In the genomic region with DNA sequence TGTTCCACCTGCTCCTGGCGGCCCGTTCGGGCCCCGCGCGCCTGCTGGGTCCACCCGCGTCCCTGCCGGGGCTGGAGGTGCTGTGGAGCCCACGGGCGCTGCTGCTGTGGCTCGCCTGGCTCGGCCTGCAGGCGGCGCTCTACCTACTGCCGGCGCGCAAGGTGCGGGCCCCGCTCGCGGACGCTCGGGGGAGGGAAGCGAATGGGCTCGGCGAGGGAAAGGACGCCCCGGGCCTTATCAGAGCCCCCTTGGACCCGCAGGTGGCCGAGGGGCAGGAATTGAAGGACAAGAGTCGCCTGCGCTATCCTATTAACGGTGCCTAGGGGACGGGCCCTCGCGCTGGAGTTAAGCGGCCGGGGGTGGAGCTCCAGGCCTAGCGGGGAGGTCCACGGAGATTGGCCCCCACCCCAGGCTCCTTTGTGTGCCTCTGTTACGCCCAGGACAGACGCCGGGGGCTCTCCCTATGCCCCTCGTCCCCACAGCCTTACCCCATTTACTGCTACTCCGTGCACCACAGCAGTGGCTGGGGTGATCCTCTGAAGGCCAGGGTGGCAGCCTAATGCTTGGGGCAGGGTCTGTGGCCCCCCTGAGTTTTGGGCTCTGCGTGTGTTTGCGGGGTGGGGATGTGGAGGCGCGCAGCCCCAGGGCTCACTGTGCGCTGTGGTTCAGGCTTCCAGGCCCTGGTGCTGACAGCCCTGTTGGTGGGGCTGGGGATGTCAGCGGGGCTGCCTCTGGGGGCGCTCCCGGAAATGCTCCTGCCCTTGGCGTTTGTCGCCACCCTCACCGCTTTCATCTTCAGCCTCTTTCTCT, we compare ENCODE assay signal across 1 cellular context.
TF ChIP-seq lines count a peak whose summit lies in the region.

No MANE protein-coding gene starts in this region.

TF ChIP-seq in K562, 482 proteins besides CTCF, POLR2A, EP300 and RAD21 (continued from another document and continues in another):
- no peak for TF ChIP-seq ZNF778 (CRISPR knock-in tag; IDR thresholded peaks at IDR 0.05)
- TF ChIP-seq ZEB2 (IDR thresholded peaks at IDR 0.05): no peak
- peak; percentile 81; the same call in 1 of the 2 replicates for TF ChIP-seq KAT7 (CRISPR knock-in tag; IDR thresholded peaks at IDR 0.05; ENCODE audit: borderline replicate concordance)
- no peak for TF ChIP-seq MCM2 (IDR thresholded peaks at IDR 0.05; ENCODE audit: low read depth)
- TF ChIP-seq NCOA4 (IDR thresholded peaks at IDR 0.05; ENCODE audit: partially characterized antibody): no peak
- no peak for TF ChIP-seq HDAC8 (tag; IDR thresholded peaks at IDR 0.05)
- TF ChIP-seq, protein P1, sequence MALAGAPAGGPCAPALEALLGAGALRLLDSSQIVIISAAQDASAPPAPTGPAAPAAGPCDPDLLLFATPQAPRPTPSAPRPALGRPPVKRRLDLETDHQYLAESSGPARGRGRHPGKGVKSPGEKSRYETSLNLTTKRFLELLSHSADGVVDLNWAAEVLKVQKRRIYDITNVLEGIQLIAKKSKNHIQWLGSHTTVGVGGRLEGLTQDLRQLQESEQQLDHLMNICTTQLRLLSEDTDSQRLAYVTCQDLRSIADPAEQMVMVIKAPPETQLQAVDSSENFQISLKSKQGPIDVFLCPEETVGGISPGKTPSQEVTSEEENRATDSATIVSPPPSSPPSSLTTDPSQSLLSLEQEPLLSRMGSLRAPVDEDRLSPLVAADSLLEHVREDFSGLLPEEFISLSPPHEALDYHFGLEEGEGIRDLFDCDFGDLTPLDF (CRISPR knock-in tag; IDR thresholded peaks at IDR 0.05): peak; percentile 67
- peak; percentile 90 for TF ChIP-seq ZNF239 (CRISPR knock-in tag; IDR thresholded peaks at IDR 0.05)
- TF ChIP-seq, protein P2, sequence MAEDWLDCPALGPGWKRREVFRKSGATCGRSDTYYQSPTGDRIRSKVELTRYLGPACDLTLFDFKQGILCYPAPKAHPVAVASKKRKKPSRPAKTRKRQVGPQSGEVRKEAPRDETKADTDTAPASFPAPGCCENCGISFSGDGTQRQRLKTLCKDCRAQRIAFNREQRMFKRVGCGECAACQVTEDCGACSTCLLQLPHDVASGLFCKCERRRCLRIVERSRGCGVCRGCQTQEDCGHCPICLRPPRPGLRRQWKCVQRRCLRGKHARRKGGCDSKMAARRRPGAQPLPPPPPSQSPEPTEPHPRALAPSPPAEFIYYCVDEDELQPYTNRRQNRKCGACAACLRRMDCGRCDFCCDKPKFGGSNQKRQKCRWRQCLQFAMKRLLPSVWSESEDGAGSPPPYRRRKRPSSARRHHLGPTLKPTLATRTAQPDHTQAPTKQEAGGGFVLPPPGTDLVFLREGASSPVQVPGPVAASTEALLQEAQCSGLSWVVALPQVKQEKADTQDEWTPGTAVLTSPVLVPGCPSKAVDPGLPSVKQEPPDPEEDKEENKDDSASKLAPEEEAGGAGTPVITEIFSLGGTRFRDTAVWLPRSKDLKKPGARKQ (CRISPR knock-in tag; IDR thresholded peaks at IDR 0.05): no peak
- TF ChIP-seq, protein P3, sequence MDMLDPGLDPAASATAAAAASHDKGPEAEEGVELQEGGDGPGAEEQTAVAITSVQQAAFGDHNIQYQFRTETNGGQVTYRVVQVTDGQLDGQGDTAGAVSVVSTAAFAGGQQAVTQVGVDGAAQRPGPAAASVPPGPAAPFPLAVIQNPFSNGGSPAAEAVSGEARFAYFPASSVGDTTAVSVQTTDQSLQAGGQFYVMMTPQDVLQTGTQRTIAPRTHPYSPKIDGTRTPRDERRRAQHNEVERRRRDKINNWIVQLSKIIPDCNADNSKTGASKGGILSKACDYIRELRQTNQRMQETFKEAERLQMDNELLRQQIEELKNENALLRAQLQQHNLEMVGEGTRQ (CRISPR knock-in tag; IDR thresholded peaks at IDR 0.05): no peak
- TF ChIP-seq TFAM (CRISPR knock-in tag; conservative IDR thresholded peaks at IDR 0.05): no peak
- TF ChIP-seq ZNF212 (CRISPR knock-in tag; IDR thresholded peaks at IDR 0.05): no peak
- no peak for TF ChIP-seq POLR2AphosphoS5 (IDR thresholded peaks at IDR 0.05; ENCODE audit: control insufficient read depth, insufficient read depth, low read depth, low read length)
- TF ChIP-seq KLF13 (tag; IDR thresholded peaks at IDR 0.05; ENCODE audit: borderline replicate concordance, low read depth): no peak
- no peak for TF ChIP-seq RBM15 (IDR thresholded peaks at IDR 0.05; ENCODE audit: insufficient read depth, low read length)
- TF ChIP-seq ZNF354B (CRISPR knock-in tag; IDR thresholded peaks at IDR 0.05): no peak
- TF ChIP-seq ZNF197 (CRISPR knock-in tag; IDR thresholded peaks at IDR 0.05; ENCODE audit: low read depth): no peak
- no peak for TF ChIP-seq FOXK2 (conservative IDR thresholded peaks at IDR 0.05 in 1 of 2, IDR thresholded peaks at IDR 0.05 in 1 of 2; ENCODE audit: low read depth in 2 of 2)
- TF ChIP-seq ELF1 (tag; IDR thresholded peaks at IDR 0.05): peak; percentile 26; the same call in 1 of the 2 replicates
- no peak for TF ChIP-seq ZKSCAN3 (CRISPR knock-in tag; IDR thresholded peaks at IDR 0.05)
- TF ChIP-seq, protein P4, sequence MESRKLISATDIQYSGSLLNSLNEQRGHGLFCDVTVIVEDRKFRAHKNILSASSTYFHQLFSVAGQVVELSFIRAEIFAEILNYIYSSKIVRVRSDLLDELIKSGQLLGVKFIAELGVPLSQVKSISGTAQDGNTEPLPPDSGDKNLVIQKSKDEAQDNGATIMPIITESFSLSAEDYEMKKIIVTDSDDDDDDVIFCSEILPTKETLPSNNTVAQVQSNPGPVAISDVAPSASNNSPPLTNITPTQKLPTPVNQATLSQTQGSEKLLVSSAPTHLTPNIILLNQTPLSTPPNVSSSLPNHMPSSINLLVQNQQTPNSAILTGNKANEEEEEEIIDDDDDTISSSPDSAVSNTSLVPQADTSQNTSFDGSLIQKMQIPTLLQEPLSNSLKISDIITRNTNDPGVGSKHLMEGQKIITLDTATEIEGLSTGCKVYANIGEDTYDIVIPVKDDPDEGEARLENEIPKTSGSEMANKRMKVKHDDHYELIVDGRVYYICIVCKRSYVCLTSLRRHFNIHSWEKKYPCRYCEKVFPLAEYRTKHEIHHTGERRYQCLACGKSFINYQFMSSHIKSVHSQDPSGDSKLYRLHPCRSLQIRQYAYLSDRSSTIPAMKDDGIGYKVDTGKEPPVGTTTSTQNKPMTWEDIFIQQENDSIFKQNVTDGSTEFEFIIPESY (CRISPR knock-in tag; IDR thresholded peaks at IDR 0.05): peak; percentile 43; the same call in 1 of the 2 replicates
- peak; percentile 66 for TF ChIP-seq FUS (optimal IDR thresholded peaks at IDR 0.05; ENCODE audit: low read depth, low read length)
- TF ChIP-seq JUNB (CRISPR knock-in tag; conservative IDR thresholded peaks at IDR 0.05): no peak
- no peak for TF ChIP-seq BRD4 (IDR thresholded peaks at IDR 0.05)
- TF ChIP-seq, protein P5, sequence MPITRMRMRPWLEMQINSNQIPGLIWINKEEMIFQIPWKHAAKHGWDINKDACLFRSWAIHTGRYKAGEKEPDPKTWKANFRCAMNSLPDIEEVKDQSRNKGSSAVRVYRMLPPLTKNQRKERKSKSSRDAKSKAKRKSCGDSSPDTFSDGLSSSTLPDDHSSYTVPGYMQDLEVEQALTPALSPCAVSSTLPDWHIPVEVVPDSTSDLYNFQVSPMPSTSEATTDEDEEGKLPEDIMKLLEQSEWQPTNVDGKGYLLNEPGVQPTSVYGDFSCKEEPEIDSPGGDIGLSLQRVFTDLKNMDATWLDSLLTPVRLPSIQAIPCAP (CRISPR knock-in tag; IDR thresholded peaks at IDR 0.05; ENCODE audit: borderline replicate concordance): peak; percentile 55; the same call in 1 of the 2 replicates
- no peak for TF ChIP-seq TEAD4 (IDR thresholded peaks at IDR 0.05; ENCODE audit: low read length)
- TF ChIP-seq TEAD4 (CRISPR knock-in tag; IDR thresholded peaks at IDR 0.05; ENCODE audit: borderline replicate concordance): no peak
- no peak for TF ChIP-seq ZC3H11A (IDR thresholded peaks at IDR 0.05; ENCODE audit: low read depth, low read length)
- TF ChIP-seq, protein P6, sequence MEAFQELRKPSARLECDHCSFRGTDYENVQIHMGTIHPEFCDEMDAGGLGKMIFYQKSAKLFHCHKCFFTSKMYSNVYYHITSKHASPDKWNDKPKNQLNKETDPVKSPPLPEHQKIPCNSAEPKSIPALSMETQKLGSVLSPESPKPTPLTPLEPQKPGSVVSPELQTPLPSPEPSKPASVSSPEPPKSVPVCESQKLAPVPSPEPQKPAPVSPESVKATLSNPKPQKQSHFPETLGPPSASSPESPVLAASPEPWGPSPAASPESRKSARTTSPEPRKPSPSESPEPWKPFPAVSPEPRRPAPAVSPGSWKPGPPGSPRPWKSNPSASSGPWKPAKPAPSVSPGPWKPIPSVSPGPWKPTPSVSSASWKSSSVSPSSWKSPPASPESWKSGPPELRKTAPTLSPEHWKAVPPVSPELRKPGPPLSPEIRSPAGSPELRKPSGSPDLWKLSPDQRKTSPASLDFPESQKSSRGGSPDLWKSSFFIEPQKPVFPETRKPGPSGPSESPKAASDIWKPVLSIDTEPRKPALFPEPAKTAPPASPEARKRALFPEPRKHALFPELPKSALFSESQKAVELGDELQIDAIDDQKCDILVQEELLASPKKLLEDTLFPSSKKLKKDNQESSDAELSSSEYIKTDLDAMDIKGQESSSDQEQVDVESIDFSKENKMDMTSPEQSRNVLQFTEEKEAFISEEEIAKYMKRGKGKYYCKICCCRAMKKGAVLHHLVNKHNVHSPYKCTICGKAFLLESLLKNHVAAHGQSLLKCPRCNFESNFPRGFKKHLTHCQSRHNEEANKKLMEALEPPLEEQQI (IDR thresholded peaks at IDR 0.05): no peak
- TF ChIP-seq ESRRA (IDR thresholded peaks at IDR 0.05; ENCODE audit: borderline replicate concordance, low read depth): peak; percentile 60
- TF ChIP-seq ZNF133 (CRISPR knock-in tag; IDR thresholded peaks at IDR 0.05): no peak
- no peak for TF ChIP-seq ZKSCAN1 (IDR thresholded peaks at IDR 0.05; ENCODE audit: low read depth, low read length)
- no peak for TF ChIP-seq ZNF124 (CRISPR knock-in tag; IDR thresholded peaks at IDR 0.05)
- no peak for TF ChIP-seq MBD2 (IDR thresholded peaks at IDR 0.05; ENCODE audit: borderline replicate concordance, low read depth)
- peak; percentile 46; the same call in 1 of the 2 replicates for TF ChIP-seq EP400 (IDR thresholded peaks at IDR 0.05)
- TF ChIP-seq, protein P7, sequence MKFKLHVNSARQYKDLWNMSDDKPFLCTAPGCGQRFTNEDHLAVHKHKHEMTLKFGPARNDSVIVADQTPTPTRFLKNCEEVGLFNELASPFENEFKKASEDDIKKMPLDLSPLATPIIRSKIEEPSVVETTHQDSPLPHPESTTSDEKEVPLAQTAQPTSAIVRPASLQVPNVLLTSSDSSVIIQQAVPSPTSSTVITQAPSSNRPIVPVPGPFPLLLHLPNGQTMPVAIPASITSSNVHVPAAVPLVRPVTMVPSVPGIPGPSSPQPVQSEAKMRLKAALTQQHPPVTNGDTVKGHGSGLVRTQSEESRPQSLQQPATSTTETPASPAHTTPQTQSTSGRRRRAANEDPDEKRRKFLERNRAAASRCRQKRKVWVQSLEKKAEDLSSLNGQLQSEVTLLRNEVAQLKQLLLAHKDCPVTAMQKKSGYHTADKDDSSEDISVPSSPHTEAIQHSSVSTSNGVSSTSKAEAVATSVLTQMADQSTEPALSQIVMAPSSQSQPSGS (CRISPR knock-in tag; IDR thresholded peaks at IDR 0.05): no peak; the same call in 1 of the 2 replicates
- TF ChIP-seq, protein P8, sequence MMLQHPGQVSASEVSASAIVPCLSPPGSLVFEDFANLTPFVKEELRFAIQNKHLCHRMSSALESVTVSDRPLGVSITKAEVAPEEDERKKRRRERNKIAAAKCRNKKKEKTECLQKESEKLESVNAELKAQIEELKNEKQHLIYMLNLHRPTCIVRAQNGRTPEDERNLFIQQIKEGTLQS (IDR thresholded peaks at IDR 0.05): no peak
- TF ChIP-seq, protein P8 (CRISPR knock-in tag; conservative IDR thresholded peaks at IDR 0.05): 0 out of 2 replicates have a peak, but pooled peaks have one; percentile 71
- 0 out of 2 replicates have a peak, but pooled peaks have one; percentile 54 for TF ChIP-seq RBFOX2 (IDR thresholded peaks at IDR 0.05; ENCODE audit: low read depth, low read length)
- TF ChIP-seq ZNF707 (CRISPR knock-in tag; conservative IDR thresholded peaks at IDR 0.05): no peak
- peak; percentile 70 for TF ChIP-seq RBBP5 (IDR thresholded peaks at IDR 0.05; ENCODE audit: borderline replicate concordance, insufficient read depth, low read length, poor library complexity, severe bottlenecking)
- TF ChIP-seq LCOR (CRISPR knock-in tag; IDR thresholded peaks at IDR 0.05): peak; percentile 68; the same call in 1 of the 2 replicates
- TF ChIP-seq TRIM24 (IDR thresholded peaks at IDR 0.05): no peak
- TF ChIP-seq, protein P9, sequence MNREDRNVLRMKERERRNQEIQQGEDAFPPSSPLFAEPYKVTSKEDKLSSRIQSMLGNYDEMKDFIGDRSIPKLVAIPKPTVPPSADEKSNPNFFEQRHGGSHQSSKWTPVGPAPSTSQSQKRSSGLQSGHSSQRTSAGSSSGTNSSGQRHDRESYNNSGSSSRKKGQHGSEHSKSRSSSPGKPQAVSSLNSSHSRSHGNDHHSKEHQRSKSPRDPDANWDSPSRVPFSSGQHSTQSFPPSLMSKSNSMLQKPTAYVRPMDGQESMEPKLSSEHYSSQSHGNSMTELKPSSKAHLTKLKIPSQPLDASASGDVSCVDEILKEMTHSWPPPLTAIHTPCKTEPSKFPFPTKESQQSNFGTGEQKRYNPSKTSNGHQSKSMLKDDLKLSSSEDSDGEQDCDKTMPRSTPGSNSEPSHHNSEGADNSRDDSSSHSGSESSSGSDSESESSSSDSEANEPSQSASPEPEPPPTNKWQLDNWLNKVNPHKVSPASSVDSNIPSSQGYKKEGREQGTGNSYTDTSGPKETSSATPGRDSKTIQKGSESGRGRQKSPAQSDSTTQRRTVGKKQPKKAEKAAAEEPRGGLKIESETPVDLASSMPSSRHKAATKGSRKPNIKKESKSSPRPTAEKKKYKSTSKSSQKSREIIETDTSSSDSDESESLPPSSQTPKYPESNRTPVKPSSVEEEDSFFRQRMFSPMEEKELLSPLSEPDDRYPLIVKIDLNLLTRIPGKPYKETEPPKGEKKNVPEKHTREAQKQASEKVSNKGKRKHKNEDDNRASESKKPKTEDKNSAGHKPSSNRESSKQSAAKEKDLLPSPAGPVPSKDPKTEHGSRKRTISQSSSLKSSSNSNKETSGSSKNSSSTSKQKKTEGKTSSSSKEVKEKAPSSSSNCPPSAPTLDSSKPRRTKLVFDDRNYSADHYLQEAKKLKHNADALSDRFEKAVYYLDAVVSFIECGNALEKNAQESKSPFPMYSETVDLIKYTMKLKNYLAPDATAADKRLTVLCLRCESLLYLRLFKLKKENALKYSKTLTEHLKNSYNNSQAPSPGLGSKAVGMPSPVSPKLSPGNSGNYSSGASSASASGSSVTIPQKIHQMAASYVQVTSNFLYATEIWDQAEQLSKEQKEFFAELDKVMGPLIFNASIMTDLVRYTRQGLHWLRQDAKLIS (CRISPR knock-in tag; IDR thresholded peaks at IDR 0.05): peak; percentile 80
- peak in 1 of 3 experiments; percentile 65 for TF ChIP-seq YY1 (IDR thresholded peaks at IDR 0.05; ENCODE audit: borderline replicate concordance in 1 of 3, control insufficient read depth in 1 of 3, extremely low read depth in 1 of 3, insufficient read depth in 3 of 3, insufficient read length in 1 of 3, insufficient replicate concordance in 2 of 3, low read depth in 1 of 3, low read length in 2 of 3)
- no peak for TF ChIP-seq KDM1A (IDR thresholded peaks at IDR 0.05)
